15 cellular contexts compared by ENCODE assay signal in the genomic region with DNA sequence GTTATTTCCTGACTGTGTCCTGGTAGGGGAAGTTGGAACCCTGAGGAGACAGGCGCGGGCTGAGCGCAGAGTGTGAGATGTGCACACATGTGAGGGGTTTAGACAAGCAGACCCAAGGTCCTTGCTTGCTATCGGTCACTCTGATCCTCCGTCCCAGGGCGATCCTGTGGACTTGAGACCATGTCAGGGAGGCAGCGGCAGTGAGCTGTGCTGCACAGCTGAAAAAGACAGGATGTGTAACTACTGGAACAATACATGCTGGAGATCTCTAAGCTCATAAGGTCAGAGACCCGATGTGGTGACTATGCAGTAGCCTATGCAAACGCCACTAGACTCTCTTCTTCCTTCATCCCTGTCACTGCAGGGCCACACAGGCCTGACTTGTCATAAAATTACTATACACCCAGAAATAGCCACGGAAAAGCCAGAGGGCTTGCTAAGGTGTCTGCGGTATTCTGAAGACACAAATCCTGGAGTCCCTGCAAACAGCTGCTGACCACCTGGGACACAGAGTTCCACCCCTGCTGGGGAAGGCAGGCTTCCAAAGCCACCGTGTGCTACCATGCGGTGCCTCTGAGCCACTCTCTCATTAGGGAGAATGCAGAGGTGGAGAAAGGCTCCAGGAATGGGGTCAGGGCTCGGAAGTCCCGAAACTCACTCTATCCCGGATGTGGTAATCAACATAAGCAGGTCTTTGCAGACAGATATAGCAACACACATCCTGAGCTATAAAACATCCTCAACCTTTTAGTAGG.
A peak's percentile ranks its signal among the peaks of the same experiment; 100 is the strongest.
DNase-seq lines count a peak whose midpoint lies in the region; ATAC-seq and TF ChIP-seq lines count a peak whose summit lies in the region.
"Had no signal": no experiment of that assay in that cellular context is flagged by ENCODE, and none has a peak within 500 bp of the region (broad histone marks: within the 10 kb centered on the region; RNA-seq: fewer than 3 reads in every experiment).

No MANE protein-coding gene starts in this region.

- H2BK12ac ChIP-seq in mesenchymal stem cell (ENCODE audit: low read length in 2 of 2) = no peak overlapping the region

- H3K4me3 Mint-ChIP-seq in naive thymus-derived CD8-positive, alpha-beta T cell = no peak overlapping the region
- H3K4me3 Mint-ChIP-seq: activated B cell treated with CpG ODN at 0.5 μM for 24 hours, memory B cell had no signal

- ATAC-seq in naive thymus-derived CD8-positive, alpha-beta T cell = no peak
- ATAC-seq: SK-N-SH treated with all-trans-retinoic acid at 6 μM for 48 hours had no signal

- no peak overlapping the region for H2BK120ac ChIP-seq in mesenchymal stem cell (ENCODE audit: low read depth, low read length)

- no peaks in the 10 kb centered on the region for H3K9me3 Mint-ChIP-seq in naive thymus-derived CD8-positive, alpha-beta T cell
- H3K9me3 Mint-ChIP-seq: activated B cell treated with CpG ODN at 0.5 μM for 24 hours, IgD-negative memory B cell, memory B cell had no signal

- no peaks in the 10 kb centered on the region for H3K36me3 Mint-ChIP-seq in naive thymus-derived CD8-positive, alpha-beta T cell
- H3K36me3 Mint-ChIP-seq: memory B cell had no signal

- peaks cover 21 to 34% (median 27%) of the 10 kb centered on the region in 4 donors for H3K4me1 Mint-ChIP-seq in naive thymus-derived CD8-positive, alpha-beta T cell

- TF ChIP-seq CTCF in thyroid gland (IDR thresholded peaks at IDR 0.05) = no peak
- no peak for TF ChIP-seq CTCF in WERI-Rb-1 (IDR thresholded peaks at IDR 0.05; ENCODE audit: low read depth, low read length)

- no peak overlapping the region for H3K14ac ChIP-seq in mesenchymal stem cell (ENCODE audit: low read length in 2 of 2)

- no peak overlapping the region for H2BK5ac ChIP-seq in mesenchymal stem cell (ENCODE audit: low read depth, low read length, poor library complexity, severe bottlenecking)

- no peak overlapping the region for H2BK15ac ChIP-seq in mesenchymal stem cell (ENCODE audit: low read depth, poor library complexity, severe bottlenecking)

- H3K4me1 ChIP-seq in mesenchymal stem cell (ENCODE audit: control insufficient read depth, insufficient read depth, low read depth, low read length) = peaks cover 27% of the 10 kb centered on the region
- H3K4me1 ChIP-seq in thyroid gland = peaks cover 5 to 60% of the 10 kb centered on the region in 2 donors
- H3K4me1 ChIP-seq in effector memory CD4-positive, alpha-beta T cell (ENCODE audit: control insufficient read depth, insufficient read depth, low read length, poor library complexity, severe bottlenecking) = peaks cover 17% of the 10 kb centered on the region

- POLR2A ChIA-PET in naive thymus-derived CD8-positive, alpha-beta T cell (lab: Charles Lee) = no interaction called here

- H3K4me3 ChIP-seq in mesenchymal stem cell (ENCODE audit: insufficient read depth in 1 of 2, low read depth in 1 of 2, low read length in 2 of 2) (no peak overlapping the region), thyroid gland (replicated peaks in 1 of 3) (no peak overlapping the region), WERI-Rb-1 (ENCODE audit: low read depth, low read length) (no peak overlapping the region)
- H3K4me3 ChIP-seq in effector memory CD4-positive, alpha-beta T cell (ENCODE audit: insufficient read depth, low read depth, low read length, poor library complexity, severe bottlenecking) = no peak overlapping the region

- peaks cover 41% of the 10 kb centered on the region for H3K79me1 ChIP-seq in mesenchymal stem cell (replicated peaks; ENCODE audit: low read length, poor library complexity, severe bottlenecking)

- no peak for TF ChIP-seq POLR2A in thyroid gland (IDR thresholded peaks at IDR 0.05)

- H3K9me3 ChIP-seq in mesenchymal stem cell (ENCODE audit: control insufficient read depth, low read length) (no peaks in the 10 kb centered on the region), thyroid gland (no peaks in the 10 kb centered on the region), WERI-Rb-1 (ENCODE audit: severe bottlenecking) (no peaks in the 10 kb centered on the region)
- H3K9me3 ChIP-seq in effector memory CD4-positive, alpha-beta T cell (ENCODE audit: control insufficient read depth, low read length) = no peaks in the 10 kb centered on the region

- no peak overlapping the region for H4K8ac ChIP-seq in mesenchymal stem cell (ENCODE audit: low read length)

- H3K27me3 Mint-ChIP-seq in naive thymus-derived CD8-positive, alpha-beta T cell = peaks cover 0 to 4% (median 0%) of the 10 kb centered on the region in 5 donors
- H3K27me3 Mint-ChIP-seq: memory B cell had no signal

- no peak overlapping the region for H3K18ac ChIP-seq in mesenchymal stem cell (ENCODE audit: low read depth in 1 of 2, low read length in 2 of 2)

- H4K91ac ChIP-seq in mesenchymal stem cell (ENCODE audit: low read length) = no peak overlapping the region

- peak overlapping the region in 1 of 2 experiments; percentile 10 for H3K4ac ChIP-seq in mesenchymal stem cell (ENCODE audit: low read depth in 1 of 2, low read length in 2 of 2)

- no peak overlapping the region for H3K23ac ChIP-seq in mesenchymal stem cell (ENCODE audit: low read length in 2 of 2)

- no peak overlapping the region for H2AK5ac ChIP-seq in mesenchymal stem cell (ENCODE audit: low read length, severe bottlenecking)

- H2AFZ ChIP-seq in mesenchymal stem cell (ENCODE audit: low read depth, low read length) = no peak overlapping the region

- peaks cover 14 to 31% of the 10 kb centered on the region in 2 experiments for H3K36me3 ChIP-seq in mesenchymal stem cell (ENCODE audit: control insufficient read depth in 1 of 2, insufficient read depth in 2 of 2, low read depth in 1 of 2, low read length in 2 of 2)
- no peaks in the 10 kb centered on the region for H3K36me3 ChIP-seq in thyroid gland
- no peaks in the 10 kb centered on the region for H3K36me3 ChIP-seq in WERI-Rb-1
- H3K36me3 ChIP-seq in effector memory CD4-positive, alpha-beta T cell (ENCODE audit: control insufficient read depth, insufficient read depth, low read length) = no peaks in the 10 kb centered on the region

- no peaks in the 10 kb centered on the region for H3K27me3 ChIP-seq in mesenchymal stem cell (ENCODE audit: control insufficient read depth in 1 of 2, insufficient read depth in 1 of 2, low read length in 2 of 2)
- H3K27me3 ChIP-seq in thyroid gland = no peaks in the 10 kb centered on the region
- no peaks in the 10 kb centered on the region for H3K27me3 ChIP-seq in WERI-Rb-1 (ENCODE audit: insufficient read depth, low read depth, severe bottlenecking)
- no peaks in the 10 kb centered on the region for H3K27me3 ChIP-seq in effector memory CD4-positive, alpha-beta T cell (replicated peaks; ENCODE audit: control insufficient read depth, insufficient read depth, low read length, poor library complexity, severe bottlenecking)

- H3K27ac ChIP-seq in mesenchymal stem cell (ENCODE audit: low read length, poor library complexity, severe bottlenecking) (no peak overlapping the region), thyroid gland (peak overlapping the region; percentile 34 to 67 (median 52)), WERI-Rb-1 (no peak overlapping the region)
- H3K27ac ChIP-seq in effector memory CD4-positive, alpha-beta T cell (ENCODE audit: insufficient read depth, low read length, poor library complexity, severe bottlenecking) = no peak overlapping the region

- H3K9ac ChIP-seq in mesenchymal stem cell (ENCODE audit: low read length) = no peak overlapping the region

- DNase-seq in NCI-H69 (lab: John Stamatoyannopoulos, UW) = peak; percentile 21
- peak; percentile 42 for DNase-seq in dermis blood vessel endothelial cell
- DNase-seq in mesenchymal stem cell = peak; percentile 20
- no peak for DNase-seq in thyroid gland
- no peak for DNase-seq in WERI-Rb-1
- DNase-seq in naive thymus-derived CD8-positive, alpha-beta T cell = no peak
- DNase-seq in effector memory CD4-positive, alpha-beta T cell = no peak
- DNase-seq: activated B cell treated with CpG ODN at 0.5 μM for 24 hours; activated T-cell treated with anti-CD3 and anti-CD28 coated beads for 4 hours; effector CD4-positive, alpha-beta T cell; NCI-H1436; NK-92 treated with Interleukin-12 subunit alpha and Interleukin-12 subunit beta, amount 100 ng/mL, for 24 hours had no signal

- intact Hi-C loops in thyroid gland (cut with DNase I) = no loop called here

- no peak overlapping the region for H3K4me2 ChIP-seq in mesenchymal stem cell (ENCODE audit: low read length, poor library complexity, severe bottlenecking)

- 88% methylated on average over 16 of the region's 16 CpGs for WGBS in mesenchymal stem cell
- 81 to 82% methylated on average over 15 to 16 of the region's 16 CpGs for WGBS in thyroid gland, 2 donors

- no peak overlapping the region for H3K27ac Mint-ChIP-seq in naive thymus-derived CD8-positive, alpha-beta T cell
- H3K27ac Mint-ChIP-seq: activated B cell treated with CpG ODN at 0.5 μM for 24 hours, IgD-negative memory B cell, memory B cell had no signal

Comparison
In these comparisons a context has a peak if more than half of its experiments do, and no peak if none do; other contexts are left out.
1. DNase-seq: peak in NCI-H69 (single experiment), dermis blood vessel endothelial cell (single experiment) and mesenchymal stem cell (single experiment); none in thyroid gland (0 of 2), WERI-Rb-1 (single experiment), naive thymus-derived CD8-positive, alpha-beta T cell (0 of 10) and effector memory CD4-positive, alpha-beta T cell (0 of 3).
2. H3K27ac ChIP-seq: peak in thyroid gland (3 of 3); none in mesenchymal stem cell (single experiment), WERI-Rb-1 (single experiment) and effector memory CD4-positive, alpha-beta T cell (single experiment).